8 cellular contexts compared by ENCODE assay signal in the genomic region with DNA sequence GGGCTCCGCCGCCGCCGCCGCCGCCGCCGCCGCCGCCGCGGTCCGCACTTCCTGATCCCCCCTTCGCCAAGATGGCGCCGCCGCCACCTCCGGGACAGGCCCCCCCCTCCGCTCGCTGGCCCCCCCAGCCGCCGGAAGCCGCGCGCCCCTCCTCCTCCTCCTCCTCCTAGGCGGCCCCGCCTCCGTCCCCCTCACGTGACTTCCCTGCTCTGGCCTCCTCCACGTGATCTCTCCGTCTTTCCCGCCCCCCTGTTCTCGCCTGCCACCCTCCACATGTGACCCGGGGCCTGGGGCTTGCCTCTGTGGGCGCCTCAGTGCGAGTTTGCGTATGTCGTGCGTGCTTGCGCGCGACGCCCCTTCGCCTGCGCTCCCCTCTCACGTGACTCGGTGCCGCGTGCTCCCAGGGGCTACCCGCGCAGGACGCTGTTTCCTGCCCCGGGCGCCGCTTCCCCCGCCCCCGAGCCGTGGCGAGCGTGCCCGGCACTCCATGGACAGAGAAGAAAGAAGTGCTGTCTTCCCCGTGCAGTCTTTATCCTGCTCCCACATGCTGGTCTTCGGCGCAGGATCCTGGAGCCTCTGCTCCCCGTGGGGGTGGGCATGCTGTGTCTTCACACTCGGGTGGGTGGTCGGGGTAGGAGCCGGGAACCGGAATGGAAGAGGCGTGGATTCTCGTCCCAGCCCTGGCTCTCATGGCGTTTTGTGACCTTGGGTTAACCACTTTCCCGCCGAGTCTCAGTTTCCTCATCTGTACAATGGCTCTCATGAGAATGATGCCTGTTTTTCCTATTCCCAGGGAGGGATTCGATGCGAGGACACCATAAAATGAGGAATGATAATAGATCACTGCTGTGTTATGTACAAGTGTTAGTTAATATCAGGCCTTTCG. TPM values are rescaled to one million over a fixed set of nuclear protein-coding genes. Genes with fewer than 3 reads are reported as not detected.
DNase-seq lines count a peak whose midpoint lies in the region; ATAC-seq and TF ChIP-seq lines count a peak whose summit lies in the region.

A gene (minus strand): TSS at position 53 of the 886 bp plus-strand sequence. CDS start 109 bp downstream, outside the sequence.

- no peak within 1 kb of the TSS for H3K23ac ChIP-seq in H9 (ENCODE audit: insufficient read length, low read depth, low read length)

- no peak for TF ChIP-seq CTCF in H9 (conservative IDR thresholded peaks at IDR 0.05)
- no peak for TF ChIP-seq CTCF in fibroblast of the aortic adventitia (IDR thresholded peaks at IDR 0.05; ENCODE audit: insufficient read depth, low read length)
- TF ChIP-seq CTCF in nephron progenitor cell (IDR thresholded peaks at IDR 0.05) = no peak

- no peak within 1 kb of the TSS for H2BK5ac ChIP-seq in H9 (ENCODE audit: insufficient read length, low read length)

- peak within 1 kb of the TSS; percentile 28; the same call in 1 of the 2 replicates for H3K14ac ChIP-seq in H9 (ENCODE audit: insufficient read depth, low read length)

- H4K91ac ChIP-seq in H9 (ENCODE audit: insufficient read length, low read depth, low read length) = no peak within 1 kb of the TSS

- H3K9ac ChIP-seq in H9 (ENCODE audit: extremely low read depth, insufficient read length, low read length) = peak within 1 kb of the TSS; percentile 85

- peaks cover 11% of the 10 kb centered on the region for H3K23me2 ChIP-seq in H9 (ENCODE audit: insufficient read length, low read depth, low read length, poor library complexity, severe bottlenecking)

- peak within 1 kb of the TSS; percentile 43 for H3K18ac ChIP-seq in H9 (ENCODE audit: insufficient read length, low read depth, low read length)

- H3T11ph ChIP-seq in H9 (ENCODE audit: low read length) = no peak within 1 kb of the TSS

- H3K36me3 ChIP-seq in MG63 = peaks cover 30% of the 10 kb centered on the region

- no peaks in the 10 kb centered on the region for H3K9me3 ChIP-seq in H9 (ENCODE audit: control insufficient read depth, low read depth, low read length)
- H3K9me3 ChIP-seq in MG63 = no peaks in the 10 kb centered on the region

- H3K27ac Mint-ChIP-seq in H9 = peak within 1 kb of the TSS; percentile 90 to 95 (median 94)
- H3K27ac Mint-ChIP-seq in nephron progenitor cell = peak within 1 kb of the TSS; percentile 91
- H3K27ac Mint-ChIP-seq in stimulated activated naive CD8-positive, alpha-beta T cell treated with anti-CD3 and anti-CD28 coated beads, Interleukin-15, amount 100 ng/mL, for 72 hours = peak within 1 kb of the TSS; percentile 91 to 95

- WGBS in H9 (ENCODE audit: extremely low coverage, insufficient read length, low lambda C conversion rate) = no CpG with 5 or more reads among the region's 77 CpGs

- H2BK20ac ChIP-seq in H9 (ENCODE audit: low read depth, low read length, poor library complexity, severe bottlenecking) = no peak within 1 kb of the TSS

- no peaks in the 10 kb centered on the region for H3K27me3 Mint-ChIP-seq in H9 (ENCODE audit: low read depth)
- peaks cover 7% of the 10 kb centered on the region for H3K27me3 Mint-ChIP-seq in nephron progenitor cell (ENCODE audit: low read depth, poor library complexity)
- H3K27me3 Mint-ChIP-seq in stimulated activated naive CD8-positive, alpha-beta T cell treated with anti-CD3 and anti-CD28 coated beads, Interleukin-15, amount 100 ng/mL, for 72 hours = no peaks in the 10 kb centered on the region

- peak; percentile 98 for ATAC-seq in stimulated activated naive CD8-positive, alpha-beta T cell treated with anti-CD3 and anti-CD28 coated beads, Interleukin-15, amount 100 ng/mL, for 72 hours

- H3K79me1 ChIP-seq in H9 (ENCODE audit: insufficient read depth, low read depth, low read length, poor library complexity, severe bottlenecking) = peaks cover 5% of the 10 kb centered on the region

- H3K4me1 ChIP-seq in H9 (ENCODE audit: insufficient read depth, low read length) = no peaks in the 10 kb centered on the region; the same call in 1 of the 2 replicates

- H3K27ac ChIP-seq in H9 (ENCODE audit: insufficient read length, low read depth, low read length) = no peak within 1 kb of the TSS

- H3K4me1 Mint-ChIP-seq in H9 (peaks cover 24 to 26% of the 10 kb centered on the region in 2 experiments), nephron progenitor cell (peaks cover 54% of the 10 kb centered on the region)
- peaks cover 43% of the 10 kb centered on the region for H3K4me1 Mint-ChIP-seq in stimulated activated naive CD8-positive, alpha-beta T cell treated with anti-CD3 and anti-CD28 coated beads, Interleukin-15, amount 100 ng/mL, for 72 hours

- H2AK5ac ChIP-seq in H9 (ENCODE audit: insufficient read length, low read length) = no peak within 1 kb of the TSS

- H3K4me3 Mint-ChIP-seq in H9 = peak within 1 kb of the TSS; percentile 88 to 97
- peak within 1 kb of the TSS; percentile 94 for H3K4me3 Mint-ChIP-seq in nephron progenitor cell
- peak within 1 kb of the TSS; percentile 89 to 95 for H3K4me3 Mint-ChIP-seq in stimulated activated naive CD8-positive, alpha-beta T cell treated with anti-CD3 and anti-CD28 coated beads, Interleukin-15, amount 100 ng/mL, for 72 hours

- H2BK12ac ChIP-seq in H9 (ENCODE audit: insufficient read length, low read depth, low read length) = no peak within 1 kb of the TSS

- peak within 1 kb of the TSS; percentile 97 for H3K4me2 ChIP-seq in H9 (ENCODE audit: insufficient read depth, insufficient read length, low read length)

- no peak within 1 kb of the TSS for H4K5ac ChIP-seq in H9 (ENCODE audit: insufficient read length, low read depth, low read length)

- H3K36me3 Mint-ChIP-seq in H9 (ENCODE audit: insufficient read depth in 1 of 3, low read depth in 3 of 3) = peaks cover 21 to 30% (median 26%) of the 10 kb centered on the region in 3 experiments; a peak in 6 of 7 replicates
- peaks cover 21% of the 10 kb centered on the region for H3K36me3 Mint-ChIP-seq in nephron progenitor cell (ENCODE audit: low read depth)

- peaks cover 0 to 4% of the 10 kb centered on the region in 2 experiments; a peak in 1 of 5 replicates for H3K9me3 Mint-ChIP-seq in H9
- no peaks in the 10 kb centered on the region for H3K9me3 Mint-ChIP-seq in nephron progenitor cell
- H3K9me3 Mint-ChIP-seq in stimulated activated naive CD8-positive, alpha-beta T cell treated with anti-CD3 and anti-CD28 coated beads, Interleukin-15, amount 100 ng/mL, for 72 hours = no peaks in the 10 kb centered on the region

- no peak within 1 kb of the TSS for H3K4ac ChIP-seq in H9 (ENCODE audit: low read depth, low read length)

- H3K27me3 ChIP-seq in H9 (ENCODE audit: insufficient read depth, low read length) = no peaks in the 10 kb centered on the region
- no peaks in the 10 kb centered on the region for H3K27me3 ChIP-seq in MG63

- peak within 1 kb of the TSS; percentile 80 for H3K4me3 ChIP-seq in MG63
- H3K4me3 ChIP-seq in fibroblast of the aortic adventitia (ENCODE audit: low read depth, low read length) = peak within 1 kb of the TSS; percentile 94

- H2AFZ ChIP-seq in H9 (ENCODE audit: low read length) = no peak within 1 kb of the TSS

- no peak within 1 kb of the TSS for H3K56ac ChIP-seq in H9 (ENCODE audit: insufficient read length, low read depth, low read length)

- DNase-seq in ELR (ENCODE audit: low read depth) (peak; percentile 99), H9 (peak; percentile 97), MG63 (peak; percentile 100), SHP77 treated with DMSO at 0.1 percent for 48 hours (lab: John Stamatoyannopoulos, UW) (peak; percentile 99), fibroblast of the aortic adventitia (ENCODE audit: low read depth) (peak; percentile 99), nephron progenitor cell (peak; percentile 97)
- DNase-seq in activated effector memory CD4-positive, alpha-beta T cell treated with anti-CD3 and anti-CD28 coated beads, Interleukin-2, amount 50 U/mL, for 16 hours = peak; percentile 100
- DNase-seq in stimulated activated naive CD8-positive, alpha-beta T cell treated with anti-CD3 and anti-CD28 coated beads, Interleukin-15, amount 100 ng/mL, for 72 hours = peak; percentile 99 to 100

- H2BK120ac ChIP-seq in H9 (ENCODE audit: low read depth, low read length, poor library complexity, severe bottlenecking) = no peak within 1 kb of the TSS

- H4K8ac ChIP-seq in H9 (replicated peaks; ENCODE audit: insufficient read length, low read depth, low read length) = no peak within 1 kb of the TSS

- peaks cover 9% of the 10 kb centered on the region; the same call in 1 of the 2 replicates for H3K79me2 ChIP-seq in H9 (ENCODE audit: insufficient read depth, low read length)

- no peak within 1 kb of the TSS for H2BK15ac ChIP-seq in H9 (ENCODE audit: low read depth, low read length)

- H4K20me1 ChIP-seq in H9 (ENCODE audit: control insufficient read depth, insufficient read depth, insufficient read length) = no peaks in the 10 kb centered on the region

RNA-seq across cellular contexts. Expression of the gene that starts here (rescaled TPM):
- total RNA-seq in H9 (2021) (105 and 108 TPM in 2 replicates), fibroblast of the aortic adventitia (ENCODE audit: low replicate concordance) (18.6 and 26.1 TPM in 2 replicates)
- 38.1 and 66.0 TPM in 2 replicates for total RNA-seq in MG63 (2014; rRNA removed; shearing (Covaris generic); ENCODE audit: low replicate concordance)
